ENCODE assay signal across 8 cellular contexts in the genomic region with DNA sequence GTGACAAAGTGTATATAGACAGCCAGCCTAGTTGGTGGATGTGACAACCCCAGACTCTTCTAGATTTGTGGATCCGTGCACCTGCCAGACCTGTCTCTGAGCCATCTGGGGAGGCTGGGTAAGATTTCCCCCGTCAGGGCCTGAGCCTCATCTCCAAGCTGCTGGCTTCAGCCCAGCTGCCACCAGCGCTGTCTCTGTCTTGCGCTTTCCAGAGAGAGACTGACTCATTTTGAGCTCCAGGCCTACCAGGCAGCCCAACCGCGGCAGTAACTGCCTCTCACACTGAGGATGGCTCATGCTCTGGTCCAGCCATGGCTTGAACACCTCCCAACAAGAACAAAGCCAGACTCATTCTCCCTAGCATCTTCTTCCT. TPM values are rescaled to one million over a fixed set of nuclear protein-coding genes. Genes with fewer than 3 reads are reported as not detected.
DNase-seq lines count a peak whose midpoint lies in the region; ATAC-seq and TF ChIP-seq lines count a peak whose summit lies in the region.

No MANE protein-coding gene starts in this region.

- H3K36me3 Mint-ChIP-seq in endothelial cell (ENCODE audit: low read depth, unreplicated experiment) = peaks cover 24% of the 10 kb centered on the region

- no peaks in the 10 kb centered on the region for H3K27me3 ChIP-seq in thoracic aorta (replicated peaks; ENCODE audit: insufficient read depth)

- peaks cover 9% of the 10 kb centered on the region for H3K27me3 Mint-ChIP-seq in endothelial cell (ENCODE audit: unreplicated experiment)

- no peak overlapping the region for H3K27ac Mint-ChIP-seq in endothelial cell (ENCODE audit: unreplicated experiment)

- no peaks in the 10 kb centered on the region for H3K9me3 Mint-ChIP-seq in endothelial cell (ENCODE audit: unreplicated experiment)

- H3K27ac ChIP-seq in thoracic aorta = no peak overlapping the region

- H3K4me3 ChIP-seq in thoracic aorta = no peak overlapping the region

- peaks cover 12% of the 10 kb centered on the region for H3K4me1 Mint-ChIP-seq in endothelial cell (ENCODE audit: unreplicated experiment)

- no peak for TF ChIP-seq CTCF in thoracic aorta (IDR thresholded peaks at IDR 0.05)
- no peak for TF ChIP-seq CTCF in endothelial cell (IDR thresholded peaks at IDR 0.05; ENCODE audit: unreplicated experiment)

- peak; percentile 74 for DNase-seq in NCI-H82 (lab: John Stamatoyannopoulos, UW)
- DNase-seq in NCI-H82 treated with DMSO at 0.1 percent for 48 hours (lab: John Stamatoyannopoulos, UW; ENCODE audit: unreplicated experiment) = no peak
- peak; percentile 83 for DNase-seq in activated CD8-positive, alpha-beta memory T cell treated with anti-CD3 and anti-CD28 coated beads, Interleukin-2, amount 50 U/mL, for 48 hours
- DNase-seq in kidney glomerular epithelial cell (lab: John Stamatoyannopoulos, UW) = peak; percentile 28
- peak; percentile 1 for DNase-seq in thoracic aorta (ENCODE audit: low spot score)
- no peak for DNase-seq in endothelial cell (ENCODE audit: low spot score)

- peaks cover 9 to 32% of the 10 kb centered on the region in 2 donors for H3K4me1 ChIP-seq in thoracic aorta (ENCODE audit: control insufficient read depth in 1 of 2, low read depth in 2 of 2)

- no peaks in the 10 kb centered on the region for H3K9me3 ChIP-seq in thoracic aorta

- H3K36me3 ChIP-seq in thoracic aorta = peaks cover 39% of the 10 kb centered on the region

- ATAC-seq in HG03565 (IDR thresholded peaks at IDR 0.05; ENCODE audit: unreplicated experiment) (peak; percentile 20), thoracic aorta (ENCODE audit: insufficient number of reproducible peaks, low FRiP score, low read depth) (no peak), HG03460 (IDR thresholded peaks at IDR 0.05; ENCODE audit: unreplicated experiment) (no peak)

- no peak overlapping the region for H3K4me3 Mint-ChIP-seq in endothelial cell (ENCODE audit: unreplicated experiment)

RNA-seq across cellular contexts. Expression of gene NOP14, which starts 26.4 kb away (rescaled TPM):
- total RNA-seq in thoracic aorta = 10 to 100 TPM in 1 of 2 donors, 1 to 10 TPM in 1; 6.6 to 21.0 TPM
- total RNA-seq in endothelial cell (ENCODE audit: unreplicated experiment) = 22.9 TPM

RNA-seq across cellular contexts. Expression of gene GRK4, which starts 26.6 kb away (rescaled TPM):
- total RNA-seq in thoracic aorta = 1 to 10 TPM; 6.9 to 9.9 TPM
- total RNA-seq in endothelial cell (ENCODE audit: unreplicated experiment) = 5.9 TPM

Comparison
In these comparisons a context has a peak if more than half of its experiments do, and no peak if none do; other contexts are left out.
1. DNase-seq: peak in NCI-H82 (single experiment), activated CD8-positive, alpha-beta memory T cell treated with anti-CD3 and anti-CD28 coated beads, Interleukin-2, amount 50 U/mL, for 48 hours (single experiment), kidney glomerular epithelial cell (single experiment) and thoracic aorta (single experiment); none in NCI-H82 treated with DMSO at 0.1 percent for 48 hours (single experiment) and endothelial cell (single experiment).